Comparison of ENCODE assay signal across 9 cellular contexts in genomic region chr17:28327031-28327607, GRCh38. TPM values are rescaled to one million over a fixed set of nuclear protein-coding genes. Genes with fewer than 3 reads are reported as not detected.
A peak's percentile ranks its signal among the peaks of the same experiment; 100 is the strongest.
DNase-seq lines count a peak whose midpoint lies in the region; ATAC-seq and TF ChIP-seq lines count a peak whose summit lies in the region.
"Had no signal": no experiment of that assay in that cellular context is flagged by ENCODE, and none has a peak within 500 bp of the region (broad histone marks: within the 10 kb centered on the region; RNA-seq: fewer than 3 reads in every experiment).

No MANE protein-coding gene starts in this region.

- DNase-seq in GM13977 (ENCODE audit: low spot score) (peak; percentile 47), Panc1 (ENCODE audit: low read depth, low spot score) (no peak), HUDEP-2 (lab: John Stamatoyannopoulos, UW; ENCODE audit: unreplicated experiment in 76 of 76) (no peak)
- no peak for DNase-seq in effector CD4-positive, alpha-beta T cell
- DNase-seq: activated CD4-positive, alpha-beta T cell treated with anti-CD3 and anti-CD28 coated beads for 4 hours; NCI-H2107; thyroid gland had no signal

- TF ChIP-seq CTCF in GM13977 (IDR thresholded peaks at IDR 0.05; ENCODE audit: extremely low read depth, insufficient read depth, missing control alignments) (no peak), Panc1 (IDR thresholded peaks at IDR 0.05) (no peak)

- no peaks in the 10 kb centered on the region for H3K4me1 ChIP-seq in Panc1 (ENCODE audit: control insufficient read depth, insufficient read depth, low read length)
- H3K4me1 ChIP-seq: thyroid gland had no signal

- intact Hi-C loops in Panc1 (cut with micrococcal nuclease; ENCODE audit: unreplicated experiment) = no loop called here

- no peaks in the 10 kb centered on the region for H3K27me3 ChIP-seq in Panc1 (ENCODE audit: control insufficient read depth, insufficient read depth, low read length)
- H3K27me3 ChIP-seq: thyroid gland had no signal

- H3K36me3 ChIP-seq in Panc1 (ENCODE audit: control insufficient read depth, insufficient read depth, low read length) = no peaks in the 10 kb centered on the region

- POLR2A ChIA-PET in Panc1 (lab: Charles Lee) = no interaction called here

- in situ Hi-C loops in GM13977 (cut with MboI; ENCODE audit: low pct_unique_long_range_greater_than_20kb, low sequenced_read_pairs, unreplicated experiment) = no loop called here
- in situ Hi-C loops in Panc1 (cut with HindIII; ENCODE audit: low pct_unique_long_range_greater_than_20kb, low sequenced_read_pairs) = no loop called here

- no TSS peak for BruUV-seq in Panc1 (replicated peaks; lab: Mats Ljungman, UMichigan)

- H3K4me3 ChIP-seq in Panc1 (ENCODE audit: low read depth in 2 of 2, low read length in 2 of 2) = no peak overlapping the region
- H3K4me3 ChIP-seq: thyroid gland had no signal

- no peaks in the 10 kb centered on the region for H3K9me3 ChIP-seq in Panc1 (ENCODE audit: control insufficient read depth, insufficient read depth, low read depth, low read length)
- H3K9me3 ChIP-seq: thyroid gland had no signal

- ATAC-seq in Panc1 = 0 out of 2 replicates have a peak, but pooled peaks have one; percentile 32

- no peak overlapping the region for H3K27ac ChIP-seq in Panc1 (ENCODE audit: low read length)
- H3K27ac ChIP-seq: thyroid gland had no signal

- CTCF ChIA-PET in Panc1 (lab: Charles Lee) = no interaction called here

RNA-seq across cellular contexts. Expression of gene TMEM97, which starts 8.1 kb away (rescaled TPM):
- total RNA-seq in Panc1 (2021; ENCODE audit: unreplicated experiment) = 78.7 TPM
- 38.4 TPM for polyA plus RNA-seq in Panc1 (2012; ENCODE audit: insufficient read length)

RNA-seq across cellular contexts. Expression of gene IFT20, which starts 8.2 kb away (rescaled TPM):
- total RNA-seq in Panc1 (2021; ENCODE audit: unreplicated experiment) = 25.4 TPM
- 22.1 TPM for polyA plus RNA-seq in Panc1 (2012; ENCODE audit: insufficient read length)

RNA-seq across cellular contexts. Expression of gene TNFAIP1, which starts 8.4 kb away (rescaled TPM):
- total RNA-seq in Panc1 (2021; ENCODE audit: unreplicated experiment) = 55.8 TPM
- polyA plus RNA-seq in Panc1 (2012; ENCODE audit: insufficient read length) = 63.6 TPM

RNA-seq across cellular contexts. Expression of gene POLDIP2, which starts 30.2 kb away (rescaled TPM):
- 175 TPM for total RNA-seq in Panc1 (2021; ENCODE audit: unreplicated experiment)
- 163 TPM for polyA plus RNA-seq in Panc1 (2012; ENCODE audit: insufficient read length)

RNA-seq across cellular contexts. Expression of gene SEBOX, which starts 37.9 kb away (rescaled TPM):
- total RNA-seq in Panc1 (2021; ENCODE audit: unreplicated experiment) = not detected
- not detected for polyA plus RNA-seq in Panc1 (2012; ENCODE audit: insufficient read length)
- total RNA-seq: Daoy, fibroblast of lung, thyroid gland had no signal
- polyA plus RNA-seq: fibroblast of lung had no signal
